In the genomic region with DNA sequence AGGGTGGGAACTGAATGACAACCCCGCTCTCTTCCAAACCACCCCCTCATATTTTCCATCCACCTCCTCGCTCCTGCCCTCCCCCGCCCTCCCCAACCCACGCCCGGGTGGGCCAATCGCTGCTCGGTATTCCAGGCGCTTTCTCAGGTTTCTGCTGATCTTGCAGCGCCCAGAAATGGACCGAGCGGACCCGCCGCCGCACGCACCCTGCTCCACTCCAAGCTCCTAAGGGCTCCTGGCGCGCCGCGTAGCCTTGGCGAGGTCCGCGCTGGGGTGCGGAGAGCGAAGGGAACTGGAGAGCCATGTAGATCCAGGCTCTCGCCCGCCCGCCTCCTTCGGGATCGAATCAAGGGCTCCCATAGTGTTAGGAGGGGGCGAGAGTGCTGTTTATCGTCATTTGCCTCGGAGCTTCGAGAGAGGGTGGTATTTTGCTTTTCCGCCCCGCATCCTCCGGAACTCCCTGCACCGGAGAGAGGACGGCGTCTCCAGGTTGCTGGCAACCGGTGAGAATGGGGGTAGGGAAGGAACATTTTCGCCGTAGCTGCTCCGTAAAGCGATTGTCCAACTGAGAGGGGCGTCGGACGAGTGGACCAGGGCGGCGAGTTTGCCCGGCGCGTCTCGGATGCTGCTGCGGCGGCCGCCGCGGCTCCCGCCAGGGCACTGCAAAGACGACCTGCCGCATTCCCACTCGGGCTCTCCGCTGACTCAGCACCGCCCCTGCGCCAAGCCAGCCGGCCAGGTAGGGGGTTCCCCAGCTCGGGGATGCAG, we compare ENCODE assay signal across 8 cellular contexts. TPM values are rescaled to one million over a fixed set of nuclear protein-coding genes. Genes with fewer than 3 reads are reported as not detected.
A peak's percentile ranks its signal among the peaks of the same experiment; 100 is the strongest.
DNase-seq lines count a peak whose midpoint lies in the region; ATAC-seq and TF ChIP-seq lines count a peak whose summit lies in the region.

A gene (plus strand): TSS at position 172 of the 768 bp plus-strand sequence. CDS start 1,474 bp downstream, outside the sequence.

- intact Hi-C loops in activated CD4-positive, alpha-beta T cell treated with anti-CD3 and anti-CD28 coated beads for 36 hours (cut with DNase I, micrococcal nuclease): loop anchor here in 1 of 2 experiments (5.0 kb wide), 1 partner anchor 53 kb away; no protein-coding TSS in a partner anchor
- intact Hi-C loops in activated CD8-positive, alpha-beta T cell treated with anti-CD3 and anti-CD28 coated beads for 36 hours (cut with micrococcal nuclease): no loop called here
- intact Hi-C loops in head of caudate nucleus (cut with DNase I) (no loop called here), prostate gland (cut with DNase I) (no loop called here)

- POLR2A ChIA-PET in activated CD4-positive, alpha-beta T cell treated with anti-CD3 and anti-CD28 coated beads for 36 hours (lab: Charles Lee): interaction anchor here (0.6 kb wide), 1 partner anchor 216 kb away, joined by 3 read pairs; no protein-coding TSS in a partner anchor
- POLR2A ChIA-PET in activated CD8-positive, alpha-beta T cell treated with anti-CD3 and anti-CD28 coated beads for 36 hours (lab: Charles Lee): no interaction called here

- no peak within 1 kb of the TSS for H3K27ac Mint-ChIP-seq in activated CD4-positive, alpha-beta T cell treated with anti-CD3 and anti-CD28 coated beads for 36 hours
- H3K27ac Mint-ChIP-seq in activated CD8-positive, alpha-beta T cell treated with anti-CD3 and anti-CD28 coated beads for 36 hours: no peak within 1 kb of the TSS

- no peaks in the 10 kb centered on the region for H3K36me3 Mint-ChIP-seq in activated CD4-positive, alpha-beta T cell treated with anti-CD3 and anti-CD28 coated beads for 36 hours (ENCODE audit: low read depth)
- peaks cover 2% of the 10 kb centered on the region for H3K36me3 Mint-ChIP-seq in activated CD8-positive, alpha-beta T cell treated with anti-CD3 and anti-CD28 coated beads for 36 hours (ENCODE audit: low read depth)

- peaks cover 36% of the 10 kb centered on the region for H3K27me3 ChIP-seq in prostate gland (replicated peaks; ENCODE audit: insufficient read depth)

- DNase-seq in activated CD4-positive, alpha-beta T cell treated with anti-CD3 and anti-CD28 coated beads for 36 hours: peak; percentile 45
- no peak for DNase-seq in activated CD4-positive, alpha-beta T cell treated with anti-CD3 and anti-CD28 coated beads, Interleukin-2, amount 50 U/mL, for 1 hour
- DNase-seq in activated CD8-positive, alpha-beta T cell treated with anti-CD3 and anti-CD28 coated beads for 36 hours: no peak
- DNase-seq in head of caudate nucleus (peak in 41 of 42 donors; percentile 11 to 69 (median 47)), prostate gland (ENCODE audit: low spot score) (no peak)

- H3K9me3 ChIP-seq in prostate gland: no peaks in the 10 kb centered on the region

- no peak within 1 kb of the TSS for H3K27ac ChIP-seq in prostate gland

- no peaks in the 10 kb centered on the region for H3K9me3 Mint-ChIP-seq in activated CD4-positive, alpha-beta T cell treated with anti-CD3 and anti-CD28 coated beads for 36 hours (ENCODE audit: low read depth)
- no peaks in the 10 kb centered on the region for H3K9me3 Mint-ChIP-seq in activated CD8-positive, alpha-beta T cell treated with anti-CD3 and anti-CD28 coated beads for 36 hours

- CTCF ChIA-PET in activated CD4-positive, alpha-beta T cell treated with anti-CD3 and anti-CD28 coated beads for 36 hours (lab: Charles Lee): interaction anchor here (1.2 kb wide), 1 partner anchor 53 kb away, joined by 4 read pairs; no protein-coding TSS in a partner anchor
- CTCF ChIA-PET in activated CD8-positive, alpha-beta T cell treated with anti-CD3 and anti-CD28 coated beads for 36 hours (lab: Charles Lee): interaction anchor here (0.6 to 5.4 kb wide), 2 partner anchors 54 to 160 kb away, joined by 3 to 40 read pairs; no protein-coding TSS in a partner anchor

- TF ChIP-seq POLR2A in prostate gland (IDR thresholded peaks at IDR 0.05): no peak

- peak within 1 kb of the TSS; percentile 7 to 23 for H3K4me3 ChIP-seq in prostate gland

- H3K4me1 ChIP-seq in prostate gland (replicated peaks): peaks cover 8% of the 10 kb centered on the region

- H3K4me1 Mint-ChIP-seq in activated CD4-positive, alpha-beta T cell treated with anti-CD3 and anti-CD28 coated beads for 36 hours: peaks cover 16% of the 10 kb centered on the region
- H3K4me1 Mint-ChIP-seq in activated CD8-positive, alpha-beta T cell treated with anti-CD3 and anti-CD28 coated beads for 36 hours (ENCODE audit: low read depth): peaks cover 16% of the 10 kb centered on the region

- no peaks in the 10 kb centered on the region for H3K36me3 ChIP-seq in prostate gland

- WGBS in prostate gland: under 1% methylated on average over 32 of the region's 67 CpGs

- no peak for TF ChIP-seq CTCF in activated CD8-positive, alpha-beta T cell treated with anti-CD3 and anti-CD28 coated beads for 36 hours (IDR thresholded peaks at IDR 0.05)
- no peak for TF ChIP-seq CTCF in prostate gland (IDR thresholded peaks at IDR 0.05)

- ATAC-seq in activated CD4-positive, alpha-beta T cell treated with anti-CD3 and anti-CD28 coated beads for 36 hours: peak; percentile 26
- no peak for ATAC-seq in activated CD8-positive, alpha-beta T cell treated with anti-CD3 and anti-CD28 coated beads for 36 hours
- ATAC-seq in HG02763 (IDR thresholded peaks at IDR 0.05; ENCODE audit: unreplicated experiment) (no peak), HG02759 (IDR thresholded peaks at IDR 0.05; ENCODE audit: unreplicated experiment) (no peak), HG02610 (IDR thresholded peaks at IDR 0.05; ENCODE audit: unreplicated experiment) (no peak)

- peak within 1 kb of the TSS; percentile 76 for H3K4me3 Mint-ChIP-seq in activated CD4-positive, alpha-beta T cell treated with anti-CD3 and anti-CD28 coated beads for 36 hours
- peak within 1 kb of the TSS; percentile 71 for H3K4me3 Mint-ChIP-seq in activated CD8-positive, alpha-beta T cell treated with anti-CD3 and anti-CD28 coated beads for 36 hours

- peaks cover 42% of the 10 kb centered on the region for H3K27me3 Mint-ChIP-seq in activated CD4-positive, alpha-beta T cell treated with anti-CD3 and anti-CD28 coated beads for 36 hours
- H3K27me3 Mint-ChIP-seq in activated CD8-positive, alpha-beta T cell treated with anti-CD3 and anti-CD28 coated beads for 36 hours: peaks cover 44% of the 10 kb centered on the region

RNA-seq across cellular contexts. Expression of the gene that starts here (rescaled TPM):
- not detected for total RNA-seq in activated CD4-positive, alpha-beta T cell treated with anti-CD3 and anti-CD28 coated beads for 36 hours
- total RNA-seq in activated CD8-positive, alpha-beta T cell treated with anti-CD3 and anti-CD28 coated beads for 36 hours: not detected
- total RNA-seq in prostate gland: under 1 TPM in 1 of 2 donors, not detected in 1; 0.11 TPM

Comparison
In these comparisons a context has a peak if more than half of its experiments do, and no peak if none do; other contexts are left out.
1. Peak in DNase-seq and ATAC-seq in activated CD4-positive, alpha-beta T cell treated with anti-CD3 and anti-CD28 coated beads for 36 hours; RNA of the gene not detected or under 1 TPM.
2. DNase-seq: peak in head of caudate nucleus (41 of 42); none in activated CD4-positive, alpha-beta T cell treated with anti-CD3 and anti-CD28 coated beads, Interleukin-2, amount 50 U/mL, for 1 hour (single experiment), activated CD8-positive, alpha-beta T cell treated with anti-CD3 and anti-CD28 coated beads for 36 hours (single experiment) and prostate gland (single experiment).